1 cellular context compared by ENCODE assay signal in genomic region chr5:81971694-81972495, GRCh38.
TF ChIP-seq lines count a peak whose summit lies in the region.

Gene ATG10 (plus strand): TSS chr5:81972023. CDS start chr5:81987571, 15,548 bp downstream.

TF ChIP-seq in HepG2, 621 proteins besides CTCF, POLR2A, EP300 and RAD21 (continued from another document and continues in another):
- no peak for TF ChIP-seq ZNF142 (CRISPR knock-in tag; IDR thresholded peaks at IDR 0.05)
- no peak; the same call in 1 of the 2 replicates for TF ChIP-seq CAMTA2 (CRISPR knock-in tag; IDR thresholded peaks at IDR 0.05; ENCODE audit: borderline replicate concordance)
- peak; percentile 88 for TF ChIP-seq PATZ1 (CRISPR knock-in tag; IDR thresholded peaks at IDR 0.05)
- no peak; the same call in 1 of the 2 replicates for TF ChIP-seq PAX8 (CRISPR knock-in tag; IDR thresholded peaks at IDR 0.05; ENCODE audit: borderline replicate concordance)
- no peak for TF ChIP-seq NFIC (IDR thresholded peaks at IDR 0.05; ENCODE audit: low read length)
- TF ChIP-seq ARNTL (CRISPR knock-in tag; IDR thresholded peaks at IDR 0.05) = 0 out of 2 replicates have a peak, but pooled peaks have one; percentile 29
- TF ChIP-seq ZNF281 (CRISPR knock-in tag; IDR thresholded peaks at IDR 0.05; ENCODE audit: borderline replicate concordance) = peak; percentile 61; the same call in 1 of the 2 replicates
- TF ChIP-seq ZNF30 (CRISPR knock-in tag; IDR thresholded peaks at IDR 0.05) = peak; percentile 65; the same call in 1 of the 2 replicates
- TF ChIP-seq KAT8 (CRISPR knock-in tag; IDR thresholded peaks at IDR 0.05) = peak; percentile 87
- TF ChIP-seq MEF2D (CRISPR knock-in tag; IDR thresholded peaks at IDR 0.05) = no peak
- 0 out of 2 replicates have a peak, but pooled peaks have one; percentile 52 for TF ChIP-seq HNRNPUL1 (IDR thresholded peaks at IDR 0.05; ENCODE audit: low read depth, low read length)
- no peak for TF ChIP-seq CEBPZ (IDR thresholded peaks at IDR 0.05; ENCODE audit: low read length)
- TF ChIP-seq BRF2 (CRISPR knock-in tag; IDR thresholded peaks at IDR 0.05) = no peak
- TF ChIP-seq ATF2 (CRISPR knock-in tag; IDR thresholded peaks at IDR 0.05) = peak; percentile 72
- TF ChIP-seq PHB2 (IDR thresholded peaks at IDR 0.05; ENCODE audit: partially characterized antibody) = no peak
- TF ChIP-seq ZNF691 (CRISPR knock-in tag; IDR thresholded peaks at IDR 0.05; ENCODE audit: borderline replicate concordance, low read depth) = peak; percentile 40; the same call in 1 of the 2 replicates
- TF ChIP-seq NFKB2 (CRISPR knock-in tag; IDR thresholded peaks at IDR 0.05; ENCODE audit: borderline replicate concordance) = peak; percentile 76; the same call in 1 of the 2 replicates
- no peak for TF ChIP-seq JUN (CRISPR knock-in tag; IDR thresholded peaks at IDR 0.05)
- peak; percentile 77 for TF ChIP-seq ATF7-NPFF (CRISPR knock-in tag; IDR thresholded peaks at IDR 0.05; ENCODE audit: low read depth)
- peak; percentile 96 for TF ChIP-seq ZFY (CRISPR knock-in tag; IDR thresholded peaks at IDR 0.05)
- TF ChIP-seq HDAC6 (IDR thresholded peaks at IDR 0.05; ENCODE audit: low read depth, low read length) = no peak
- no peak for TF ChIP-seq MED13 (CRISPR knock-in tag; IDR thresholded peaks at IDR 0.05)
- TF ChIP-seq ZNF598 (CRISPR knock-in tag; IDR thresholded peaks at IDR 0.05; ENCODE audit: borderline replicate concordance) = 0 out of 2 replicates have a peak, but pooled peaks have one; percentile 11
- no peak for TF ChIP-seq SMAD9 (CRISPR knock-in tag; IDR thresholded peaks at IDR 0.05)
